5 cellular contexts compared by ENCODE assay signal in the genomic region with DNA sequence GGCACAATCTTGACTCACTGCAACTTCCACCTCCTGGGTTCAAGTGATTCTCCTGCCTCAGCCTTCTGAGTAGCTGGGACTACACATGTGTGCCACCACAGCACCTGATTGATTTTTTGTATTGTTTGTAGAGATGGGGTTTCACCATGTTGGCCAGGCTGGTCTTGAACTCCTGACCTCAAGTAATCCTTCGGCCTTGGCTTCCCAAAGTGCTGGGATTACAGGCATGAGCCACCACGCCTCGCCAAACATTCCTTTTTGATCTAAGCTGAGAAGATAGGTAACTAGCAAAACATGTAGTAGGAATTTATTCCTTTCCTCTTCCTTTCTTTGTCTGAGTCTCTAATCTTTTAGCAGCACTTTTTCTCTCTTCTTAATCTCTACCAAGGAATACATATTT.
DNase-seq lines count a peak whose midpoint lies in the region; ATAC-seq, FAIRE-seq and TF ChIP-seq lines count a peak whose summit lies in the region.
"Not testable (repeated sequence)": the region's sequence is repeated elsewhere in the genome, so short reads cannot be mapped to it uniquely, and the experiment has no call there.

No MANE protein-coding gene starts in this region.

- not testable (repeated sequence) for H3K4me1 Mint-ChIP-seq in T-helper 2 cell treated with Interferon-gamma antibody and Interleukin-4, amounts not matched to agents 5 μg/mL and 100 μg/mL, for 36 hours (ENCODE audit: low read depth)

- not testable (repeated sequence) for TF ChIP-seq CTCF in right lobe of liver (IDR thresholded peaks at IDR 0.05); retinal pigment epithelial cell (conservative IDR thresholded peaks at IDR 0.05; ENCODE audit: low read depth, low read length)

- peaks cover 46% of the 10 kb centered on the region for H3K36me3 Mint-ChIP-seq in T-helper 2 cell treated with Interferon-gamma antibody and Interleukin-4, amounts not matched to agents 5 μg/mL and 100 μg/mL, for 36 hours (ENCODE audit: low read depth)

- ATAC-seq in right lobe of liver: peak in 3 of 4 donors; percentile 40 to 67 (median 50)

- WGBS in right lobe of liver (ENCODE audit: insufficient coverage, low coverage, low lambda C conversion rate, missing lambda C conversion rate): 18% methylated on average over 3 of the region's 3 CpGs

- H3K27me3 Mint-ChIP-seq in T-helper 2 cell treated with Interferon-gamma antibody and Interleukin-4, amounts not matched to agents 5 μg/mL and 100 μg/mL, for 36 hours (ENCODE audit: low read depth): not testable (repeated sequence)

- TF ChIP-seq POLR2A in right lobe of liver (IDR thresholded peaks at IDR 0.05): not testable (repeated sequence)

- not testable (repeated sequence) for H3K27me3 ChIP-seq in right lobe of liver

- FAIRE-seq in HTR-8/SVneo (lab: Jason Lieb, UNC): peak; percentile 31

- not testable (repeated sequence) for H3K9me3 ChIP-seq in right lobe of liver

- intact Hi-C loops in right lobe of liver (cut with DNase I): not testable (repeated sequence)

- H3K27ac ChIP-seq in right lobe of liver: not testable (repeated sequence)

- H3K27ac Mint-ChIP-seq in T-helper 2 cell treated with Interferon-gamma antibody and Interleukin-4, amounts not matched to agents 5 μg/mL and 100 μg/mL, for 36 hours: peak overlapping the region; percentile 53

- not testable (repeated sequence) for H3K4me3 Mint-ChIP-seq in T-helper 2 cell treated with Interferon-gamma antibody and Interleukin-4, amounts not matched to agents 5 μg/mL and 100 μg/mL, for 36 hours

- H3K9me3 Mint-ChIP-seq in T-helper 2 cell treated with Interferon-gamma antibody and Interleukin-4, amounts not matched to agents 5 μg/mL and 100 μg/mL, for 36 hours: not testable (repeated sequence)

- H3K4me3 ChIP-seq in right lobe of liver; retinal pigment epithelial cell (ENCODE audit: low read length): not testable (repeated sequence)

- peaks cover 0 to 41% (median 16%) of the 10 kb centered on the region in 4 donors for H3K36me3 ChIP-seq in right lobe of liver

- H3K4me1 ChIP-seq in right lobe of liver: peaks cover 0 to 12% (median 3%) of the 10 kb centered on the region in 4 donors

- DNase-seq in HTR-8/SVneo (ENCODE audit: insufficient read length, low spot score); T-helper 2 cell treated with Interferon-gamma antibody and Interleukin-4, amounts not matched to agents 5 μg/mL and 100 μg/mL, for 36 hours (ENCODE audit: low spot score); right lobe of liver: not testable (repeated sequence)
- DNase-seq in iris pigment epithelial cell (ENCODE audit: low read depth) (peak; percentile 5), retinal pigment epithelial cell (ENCODE audit: low read depth) (peak; percentile 8)
